ENCODE assay signal across 19 cellular contexts in genomic region chr5:115514220-115514619, GRCh38. TPM values are rescaled to one million over a fixed set of nuclear protein-coding genes. Genes with fewer than 3 reads are reported as not detected.
A peak's percentile ranks its signal among the peaks of the same experiment; 100 is the strongest.
DNase-seq lines count a peak whose midpoint lies in the region; ATAC-seq and TF ChIP-seq lines count a peak whose summit lies in the region.
"Had no signal": no experiment of that assay in that cellular context is flagged by ENCODE, and none has a peak within 500 bp of the region (broad histone marks: within the 10 kb centered on the region; RNA-seq: fewer than 3 reads in every experiment).

No MANE protein-coding gene starts in this region.

- intact Hi-C loops in dorsolateral prefrontal cortex (cut with DNase I) = no loop called here

- no peak for ATAC-seq in WTC11
- ATAC-seq: CD8-positive, alpha-beta T cell had no signal

- no peak overlapping the region for H3K4me2 ChIP-seq in neuronal stem cell (ENCODE audit: insufficient read depth, low read length, poor library complexity, severe bottlenecking)
- H3K4me2 ChIP-seq: BLaER1 treated with 17β-estradiol and CSF1 and Interleukin-3, amounts not matched to agents 10 nM and 100 nM had no signal

- no peaks in the 10 kb centered on the region for H3K36me3 Mint-ChIP-seq in WTC11

- no peak overlapping the region for H4K8ac ChIP-seq in neuronal stem cell (ENCODE audit: low read depth, low read length)

- no peak overlapping the region for H2AFZ ChIP-seq in neuronal stem cell (ENCODE audit: low read length)
- H2AFZ ChIP-seq: GM23248 had no signal

- H3K4me3 ChIP-seq in dorsolateral prefrontal cortex = no peak overlapping the region
- no peak overlapping the region for H3K4me3 ChIP-seq in neuronal stem cell (ENCODE audit: low read length in 2 of 2)
- H3K4me3 ChIP-seq: BLaER1 treated with 17β-estradiol and CSF1 and Interleukin-3, amounts not matched to agents 10 nM and 100 nM; GM23248 had no signal

- H3K79me1 ChIP-seq in neuronal stem cell (ENCODE audit: low read depth, low read length) = no peaks in the 10 kb centered on the region

- CTCF ChIA-PET in WTC11 (lab: Charles Lee) = interaction anchor here (2.1 kb wide), 1 partner anchor 60 kb away, joined by 6 read pairs; no protein-coding TSS in a partner anchor

- H3K9me3 ChIP-seq in neuronal stem cell (replicated peaks in 1 of 2; ENCODE audit: control insufficient read depth in 2 of 2, insufficient read depth in 1 of 2, low read depth in 1 of 2, low read length in 2 of 2) = no peaks in the 10 kb centered on the region
- H3K9me3 ChIP-seq: BLaER1 treated with 17β-estradiol and CSF1 and Interleukin-3, amounts not matched to agents 10 nM and 100 nM had no signal

- H3K27me3 Mint-ChIP-seq in WTC11 (ENCODE audit: low read depth) = no peaks in the 10 kb centered on the region

- H3K4me3 Mint-ChIP-seq in WTC11 = no peak overlapping the region
- H3K4me3 Mint-ChIP-seq: B cell; CD8-positive, alpha-beta T cell; HFFc6 had no signal

- H2AK5ac ChIP-seq in neuronal stem cell (ENCODE audit: low read depth, low read length) = no peak overlapping the region

- H2BK15ac ChIP-seq in neuronal stem cell (ENCODE audit: low read length) = no peak overlapping the region

- no peak overlapping the region for H3K27ac ChIP-seq in dorsolateral prefrontal cortex
- H3K27ac ChIP-seq in neuronal stem cell (replicated peaks; ENCODE audit: low read length) = no peak overlapping the region
- H3K27ac ChIP-seq: BLaER1 treated with 17β-estradiol and CSF1 and Interleukin-3, amounts not matched to agents 10 nM and 100 nM; GM23248 had no signal

- H2BK120ac ChIP-seq in neuronal stem cell (ENCODE audit: low read depth, low read length) = no peak overlapping the region

- H2BK12ac ChIP-seq in neuronal stem cell (ENCODE audit: low read length) = no peak overlapping the region

- H3K27me3 ChIP-seq in dorsolateral prefrontal cortex (no peaks in the 10 kb centered on the region), neuronal stem cell (ENCODE audit: control insufficient read depth in 3 of 3, insufficient read depth in 3 of 3, low read depth in 1 of 3, low read length in 3 of 3) (no peaks in the 10 kb centered on the region)
- H3K27me3 ChIP-seq: BLaER1 treated with 17β-estradiol and CSF1 and Interleukin-3, amounts not matched to agents 10 nM and 100 nM had no signal

- POLR2A ChIA-PET in WTC11 (lab: Charles Lee) = no interaction called here

- H3K9me3 Mint-ChIP-seq in WTC11 = peaks cover 4% of the 10 kb centered on the region
- H3K9me3 Mint-ChIP-seq: HFFc6 had no signal

- DNase-seq in COLO829 (ENCODE audit: low spot score) (peak; percentile 2), RPMI7951 (ENCODE audit: low read depth) (peak; percentile 39), WTC11 (ENCODE audit: low spot score) (no peak), foreskin melanocyte (peak; percentile 88), SHP77 (lab: John Stamatoyannopoulos, UW) (no peak), dorsolateral prefrontal cortex (no peak), neuronal stem cell (ENCODE audit: low spot score) (no peak), NCI-H1436 treated with DMSO at 0.1 percent for 48 hours (lab: John Stamatoyannopoulos, UW) (no peak)
- DNase-seq: 8988T; CD8-positive, alpha-beta T cell; COR-L47; DMS 273 treated with DMSO at 0.1 percent for 48 hours; DMS53; DND-41; GM23248; HCEC 1CT; HFFc6 had no signal

- no CpG with 5 or more reads among the region's 5 CpGs for WGBS in neuronal stem cell (ENCODE audit: extremely low coverage in 2 of 2, insufficient read length in 2 of 2, insufficient replicate concordance in 1 of 2), 2 donors

- H3K9ac ChIP-seq in neuronal stem cell (ENCODE audit: low read depth, low read length, poor library complexity) = no peak overlapping the region
- H3K9ac ChIP-seq: BLaER1 treated with 17β-estradiol and CSF1 and Interleukin-3, amounts not matched to agents 10 nM and 100 nM; GM23248 had no signal

- H2BK5ac ChIP-seq in neuronal stem cell (ENCODE audit: low read length) = no peak overlapping the region

- TF ChIP-seq CTCF in WTC11 (IDR thresholded peaks at IDR 0.05) (no peak), dorsolateral prefrontal cortex (IDR thresholded peaks at IDR 0.05 in 54 of 56, conservative IDR thresholded peaks at IDR 0.05 in 2 of 56; ENCODE audit: low read depth in 1 of 56, partially characterized antibody in 56 of 56) (no peak)

- no peak overlapping the region for H3K18ac ChIP-seq in neuronal stem cell (ENCODE audit: low read length)

- H3K27ac Mint-ChIP-seq in WTC11 = peak overlapping the region; percentile 65; the same call in 1 of the 2 replicates
- H3K27ac Mint-ChIP-seq: B cell; CD8-positive, alpha-beta T cell; HFFc6 had no signal

- H3K14ac ChIP-seq in neuronal stem cell (ENCODE audit: low read length) = no peak overlapping the region

- H3K36me3 ChIP-seq in neuronal stem cell (replicated peaks in 1 of 2; ENCODE audit: control insufficient read depth in 2 of 2, insufficient read depth in 2 of 2, low read length in 2 of 2) = no peaks in the 10 kb centered on the region

- H3K4ac ChIP-seq in neuronal stem cell (ENCODE audit: low read length) = no peak overlapping the region

- no peaks in the 10 kb centered on the region for H3K4me1 ChIP-seq in neuronal stem cell (ENCODE audit: control insufficient read depth in 2 of 2, insufficient read depth in 1 of 2, low read depth in 1 of 2, low read length in 2 of 2)
- H3K4me1 ChIP-seq: BLaER1 treated with 17β-estradiol and CSF1 and Interleukin-3, amounts not matched to agents 10 nM and 100 nM had no signal

- H3K4me1 Mint-ChIP-seq in WTC11 = no peaks in the 10 kb centered on the region
- H3K4me1 Mint-ChIP-seq: B cell had no signal

- H4K91ac ChIP-seq in neuronal stem cell (ENCODE audit: low read depth, low read length, poor library complexity) = no peak overlapping the region

- no peak overlapping the region for H3K23ac ChIP-seq in neuronal stem cell (ENCODE audit: low read depth, low read length, poor library complexity)

TF ChIP-seq in WTC11, 78 proteins besides CTCF, POLR2A, EP300 and RAD21 (continues in another document):
- no peak for TF ChIP-seq ZNF512 (CRISPR knock-in tag; IDR thresholded peaks at IDR 0.05; ENCODE audit: borderline replicate concordance)
- no peak for TF ChIP-seq NFATC4 (CRISPR knock-in tag; IDR thresholded peaks at IDR 0.05)
- no peak for TF ChIP-seq PRRX2 (CRISPR knock-in tag; IDR thresholded peaks at IDR 0.05)
- no peak for TF ChIP-seq STAT6 (CRISPR knock-in tag; conservative IDR thresholded peaks at IDR 0.05; ENCODE audit: low read depth)
- TF ChIP-seq, protein P1, sequence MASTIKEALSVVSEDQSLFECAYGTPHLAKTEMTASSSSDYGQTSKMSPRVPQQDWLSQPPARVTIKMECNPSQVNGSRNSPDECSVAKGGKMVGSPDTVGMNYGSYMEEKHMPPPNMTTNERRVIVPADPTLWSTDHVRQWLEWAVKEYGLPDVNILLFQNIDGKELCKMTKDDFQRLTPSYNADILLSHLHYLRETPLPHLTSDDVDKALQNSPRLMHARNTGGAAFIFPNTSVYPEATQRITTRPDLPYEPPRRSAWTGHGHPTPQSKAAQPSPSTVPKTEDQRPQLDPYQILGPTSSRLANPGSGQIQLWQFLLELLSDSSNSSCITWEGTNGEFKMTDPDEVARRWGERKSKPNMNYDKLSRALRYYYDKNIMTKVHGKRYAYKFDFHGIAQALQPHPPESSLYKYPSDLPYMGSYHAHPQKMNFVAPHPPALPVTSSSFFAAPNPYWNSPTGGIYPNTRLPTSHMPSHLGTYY (CRISPR knock-in tag; IDR thresholded peaks at IDR 0.05) = no peak

RNA-seq across cellular contexts. Expression of gene FEM1C, which starts 30.4 kb away (rescaled TPM):
- total RNA-seq in RPMI7951 (2014; rRNA removed; shearing (Covaris generic)) = 11.4 and 14.3 TPM in 2 replicates
- total RNA-seq in WTC11 (2021) (12.1 to 13.6 TPM (median 12.4 TPM) in 3 replicates), dorsolateral prefrontal cortex (10 to 100 TPM; 21.3 to 51.8 (median 33.7) TPM)
- polyA plus RNA-seq in neuronal stem cell (2013, experiment 1 of 2) = 9.1 TPM
- polyA plus RNA-seq in neuronal stem cell (2013, experiment 2 of 2) = 9.3 TPM

Comparison
In these comparisons a context has a peak if more than half of its experiments do, and no peak if none do; other contexts are left out.
1. DNase-seq: peak in COLO829 (single experiment), RPMI7951 (single experiment) and foreskin melanocyte (single experiment); none in WTC11 (single experiment), SHP77 (0 of 2), dorsolateral prefrontal cortex (0 of 10), neuronal stem cell (single experiment) and NCI-H1436 treated with DMSO at 0.1 percent for 48 hours (single experiment).